ENCODE assay signal across 21 cellular contexts in the genomic region with DNA sequence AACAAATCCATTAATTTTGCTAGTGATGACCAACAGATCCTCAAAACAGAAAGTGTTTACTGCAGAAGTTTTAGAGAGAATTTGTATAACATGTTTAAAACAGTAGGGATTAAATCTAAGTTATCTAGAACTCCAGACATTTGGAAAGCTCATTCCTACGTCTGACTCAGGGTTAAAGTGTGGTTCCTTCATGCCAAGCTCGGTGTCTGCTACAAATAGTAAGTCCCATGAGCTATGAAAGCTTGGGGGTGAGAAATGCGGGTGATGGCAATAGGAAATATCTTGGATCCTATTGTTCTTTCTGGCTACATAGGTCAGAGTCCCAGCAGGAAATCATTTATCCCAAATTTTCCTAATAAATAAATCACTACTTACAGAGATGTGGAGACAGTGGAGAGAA.
"Had no signal": no experiment of that assay in that cellular context is flagged by ENCODE, and none has a peak within 500 bp of the region (broad histone marks: within the 10 kb centered on the region; RNA-seq: fewer than 3 reads in every experiment).

No MANE protein-coding gene starts in this region.

- H3K36me3 ChIP-seq: MG63, SJSA1 had no signal

- H3K27ac ChIP-seq: SJSA1, SK-N-MC had no signal

- H3K27me3 ChIP-seq: SJSA1 had no signal

- H3K4me3 ChIP-seq: MG63, SJSA1, SK-N-MC had no signal

- H3K9me3 ChIP-seq: SJSA1 had no signal

- H3K4me1 ChIP-seq: SJSA1 had no signal

- DNase-seq: IMR-90, Karpas-422, KG1, MG63, NCI-H1092, NCI-H1105 treated with DMSO at 0.1 percent for 48 hours, NCI-H1417 treated with DMSO at 0.1 percent for 48 hours, NCI-H146, NCI-H1694 treated with DMSO at 0.1 percent for 48 hours, NCI-H1930, NCI-H2081, NCI-H2107, NCI-H2227 treated with DMSO at 0.1 percent for 48 hours, NCI-H524 treated with DMSO at 0.1 percent for 48 hours, NCI-H69, NCI-H774, Right ventricle myocardium superior, RPMI8226, SIG-M5 had no signal
